In the genomic region with DNA sequence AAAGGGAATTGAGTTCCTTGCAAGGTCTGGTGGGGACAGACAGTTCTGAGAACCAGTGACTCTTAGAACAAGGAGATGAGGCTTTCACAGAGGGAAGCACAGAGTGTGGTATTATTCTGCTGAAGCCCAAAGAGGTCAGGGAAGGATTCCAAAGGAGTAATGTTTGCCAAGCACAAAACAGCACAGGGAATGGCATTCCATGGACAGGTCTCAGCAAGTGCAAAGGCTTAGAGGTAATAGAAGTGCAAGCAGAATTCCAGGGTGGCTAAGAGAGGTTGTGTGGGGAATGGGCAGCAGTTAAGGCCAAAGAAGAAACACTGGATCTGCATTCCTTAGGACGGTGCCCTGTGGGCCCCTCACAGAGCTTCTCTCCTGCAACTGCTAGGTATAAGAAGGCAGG, we compare ENCODE assay signal across 10 cellular contexts. TPM values are rescaled to one million over a fixed set of nuclear protein-coding genes. Genes with fewer than 3 reads are reported as not detected.
"Had no signal": no experiment of that assay in that cellular context is flagged by ENCODE, and none has a peak within 500 bp of the region (broad histone marks: within the 10 kb centered on the region; RNA-seq: fewer than 3 reads in every experiment).

No MANE protein-coding gene starts in this region.

RNA-seq across cellular contexts. Expression of gene FOLR3, which starts 6.6 kb away (rescaled TPM):
- total RNA-seq: activated CD8-positive, alpha-beta memory T cell treated with anti-CD3 and anti-CD28 coated beads for 36 hours; activated naive CD4-positive, alpha-beta T cell treated with anti-CD3 and anti-CD28 coated beads for 36 hours; ascending aorta; colonic mucosa; lung microvascular endothelial cell; mucosa of descending colon; transverse colon had no signal

RNA-seq across cellular contexts. Expression of gene ANAPC15, which starts 29.6 kb away (rescaled TPM):
- total RNA-seq: ascending aorta had no signal

RNA-seq across cellular contexts. Expression of gene TOMT, which starts 36.4 kb away (rescaled TPM):
- total RNA-seq: activated CD8-positive, alpha-beta memory T cell treated with anti-CD3 and anti-CD28 coated beads for 36 hours; activated naive CD4-positive, alpha-beta T cell treated with anti-CD3 and anti-CD28 coated beads for 36 hours; ascending aorta; colonic mucosa; esophagus squamous epithelium; gastrocnemius medialis; transverse colon had no signal

RNA-seq across cellular contexts. Expression of gene FOLR1, which starts 49.9 kb away (rescaled TPM):
- total RNA-seq: activated CD8-positive, alpha-beta memory T cell treated with anti-CD3 and anti-CD28 coated beads for 36 hours; activated naive CD4-positive, alpha-beta T cell treated with anti-CD3 and anti-CD28 coated beads for 36 hours; ascending aorta; gastrocnemius medialis; lung microvascular endothelial cell; mucosa of descending colon; naive thymus-derived CD4-positive, alpha-beta T cell; transverse colon had no signal
